10 cellular contexts compared by ENCODE assay signal in genomic region chr22:31284241-31284745, GRCh38. TPM values are rescaled to one million over a fixed set of nuclear protein-coding genes. Genes with fewer than 3 reads are reported as not detected.
DNase-seq lines count a peak whose midpoint lies in the region; ATAC-seq and TF ChIP-seq lines count a peak whose summit lies in the region.
"Had no signal": no experiment of that assay in that cellular context is flagged by ENCODE, and none has a peak within 500 bp of the region (broad histone marks: within the 10 kb centered on the region; RNA-seq: fewer than 3 reads in every experiment).

No MANE protein-coding gene starts in this region.

- H3K36me3 Mint-ChIP-seq in activated T-helper 1 cell treated with anti-CD3 and anti-CD28 coated beads, Interleukin-12 subunit alpha, Interleukin-12 subunit beta, Interleukin-2, Interleukin-4 antibody, amounts not matched to agents 30 ng/mL and 10 ng/mL and 1 ng/mL, durations not matched to agents 14 hours and 24 hours and 36 hours (ENCODE audit: low read depth) = peaks cover 45% of the 10 kb centered on the region

- H3K27ac Mint-ChIP-seq in activated T-helper 1 cell treated with anti-CD3 and anti-CD28 coated beads, Interleukin-12 subunit alpha, Interleukin-12 subunit beta, Interleukin-2, Interleukin-4 antibody, amounts not matched to agents 30 ng/mL and 10 ng/mL and 1 ng/mL, durations not matched to agents 14 hours and 24 hours and 36 hours = peak overlapping the region; percentile 55

- H3K4me1 ChIP-seq in left ventricle myocardium inferior (peaks cover 56% of the 10 kb centered on the region), mesodermal cell (ENCODE audit: control insufficient read depth, insufficient read depth, low read length, poor library complexity, severe bottlenecking) (peaks cover 6% of the 10 kb centered on the region), upper lobe of left lung (peaks cover 41 to 55% (median 43%) of the 10 kb centered on the region in 4 donors)

- no peak for TF ChIP-seq POLR2A in upper lobe of left lung (IDR thresholded peaks at IDR 0.05)

- H3K9me3 ChIP-seq in left ventricle myocardium inferior (replicated peaks) = no peaks in the 10 kb centered on the region
- H3K9me3 ChIP-seq in mesodermal cell (ENCODE audit: control insufficient read depth, low read length) = no peaks in the 10 kb centered on the region
- no peaks in the 10 kb centered on the region for H3K9me3 ChIP-seq in upper lobe of left lung

- WGBS in mesodermal cell (ENCODE audit: insufficient coverage in 2 of 2), 2 experiments = no CpG with 5 or more reads among the region's 2 CpGs
- 100% methylated on average over 2 of the region's 2 CpGs for WGBS in upper lobe of left lung, 2 donors

- no peak overlapping the region for H3K4me3 Mint-ChIP-seq in activated T-helper 1 cell treated with anti-CD3 and anti-CD28 coated beads, Interleukin-12 subunit alpha, Interleukin-12 subunit beta, Interleukin-2, Interleukin-4 antibody, amounts not matched to agents 30 ng/mL and 10 ng/mL and 1 ng/mL, durations not matched to agents 14 hours and 24 hours and 36 hours

- no peaks in the 10 kb centered on the region for H3K27me3 Mint-ChIP-seq in activated T-helper 1 cell treated with anti-CD3 and anti-CD28 coated beads, Interleukin-12 subunit alpha, Interleukin-12 subunit beta, Interleukin-2, Interleukin-4 antibody, amounts not matched to agents 30 ng/mL and 10 ng/mL and 1 ng/mL, durations not matched to agents 14 hours and 24 hours and 36 hours (ENCODE audit: insufficient read depth)

- TF ChIP-seq EP300 in upper lobe of left lung (IDR thresholded peaks at IDR 0.05) = no peak

- intact Hi-C loops in left ventricle myocardium inferior (cut with micrococcal nuclease) = no loop called here
- intact Hi-C loops in Right ventricle myocardium inferior (cut with DNase I) = no loop called here
- intact Hi-C loops in activated T-helper 1 cell treated with anti-CD3 and anti-CD28 coated beads, Interleukin-12 subunit alpha, Interleukin-12 subunit beta, Interleukin-2, Interleukin-4 antibody, amounts not matched to agents 30 ng/mL and 10 ng/mL and 1 ng/mL, durations not matched to agents 14 hours and 24 hours and 36 hours (cut with micrococcal nuclease) = no loop called here

- H3K4me3 ChIP-seq in left ventricle myocardium inferior (no peak overlapping the region), mesodermal cell (ENCODE audit: extremely low read depth, insufficient read depth, low read length, poor library complexity, severe bottlenecking) (no peak overlapping the region), upper lobe of left lung (no peak overlapping the region)

- H3K36me3 ChIP-seq in left ventricle myocardium inferior = peaks cover 94% of the 10 kb centered on the region
- peaks cover 54% of the 10 kb centered on the region for H3K36me3 ChIP-seq in mesodermal cell (ENCODE audit: control insufficient read depth, insufficient read depth, low read length)
- peaks cover 18 to 98% (median 73%) of the 10 kb centered on the region in 4 donors for H3K36me3 ChIP-seq in upper lobe of left lung

- H3K27me3 ChIP-seq in left ventricle myocardium inferior (ENCODE audit: low read depth) = no peaks in the 10 kb centered on the region
- H3K27me3 ChIP-seq in upper lobe of left lung = no peaks in the 10 kb centered on the region

- TF ChIP-seq CTCF in left ventricle myocardium inferior (IDR thresholded peaks at IDR 0.05; ENCODE audit: borderline replicate concordance) (no peak), upper lobe of left lung (IDR thresholded peaks at IDR 0.05) (no peak)

- peaks cover 79% of the 10 kb centered on the region for H3K4me1 Mint-ChIP-seq in activated T-helper 1 cell treated with anti-CD3 and anti-CD28 coated beads, Interleukin-12 subunit alpha, Interleukin-12 subunit beta, Interleukin-2, Interleukin-4 antibody, amounts not matched to agents 30 ng/mL and 10 ng/mL and 1 ng/mL, durations not matched to agents 14 hours and 24 hours and 36 hours (ENCODE audit: low read depth)

- ATAC-seq in Right ventricle myocardium inferior (no peak), upper lobe of left lung (ENCODE audit: low FRiP score in 2 of 2) (no peak), HG03565 (IDR thresholded peaks at IDR 0.05; ENCODE audit: unreplicated experiment) (no peak), HG03432 (IDR thresholded peaks at IDR 0.05; ENCODE audit: unreplicated experiment) (no peak)

- no peaks in the 10 kb centered on the region for H3K9me3 Mint-ChIP-seq in activated T-helper 1 cell treated with anti-CD3 and anti-CD28 coated beads, Interleukin-12 subunit alpha, Interleukin-12 subunit beta, Interleukin-2, Interleukin-4 antibody, amounts not matched to agents 30 ng/mL and 10 ng/mL and 1 ng/mL, durations not matched to agents 14 hours and 24 hours and 36 hours

- H3K27ac ChIP-seq in left ventricle myocardium inferior (replicated peaks) (peak overlapping the region; percentile 98), mesodermal cell (ENCODE audit: low read depth, low read length, severe bottlenecking) (peak overlapping the region; percentile 57), upper lobe of left lung (peak overlapping the region; percentile 62 to 98 (median 84))

- no peak for DNase-seq in left ventricle myocardium inferior
- DNase-seq in Right ventricle myocardium inferior (ENCODE audit: missing footprints) = no peak
- DNase-seq in activated T-helper 1 cell treated with anti-CD3 and anti-CD28 coated beads, Interleukin-12 subunit alpha, Interleukin-12 subunit beta, Interleukin-2, Interleukin-4 antibody, amounts not matched to agents 30 ng/mL and 10 ng/mL and 1 ng/mL, durations not matched to agents 14 hours and 24 hours and 36 hours (ENCODE audit: low spot score) = no peak
- no peak for DNase-seq in upper lobe of left lung
- DNase-seq in ecto neural progenitor cell (ENCODE audit: low spot score) = no peak
- DNase-seq: DMS53, foreskin fibroblast had no signal

RNA-seq across cellular contexts. Expression of gene PIK3IP1, which starts 8.0 kb away (rescaled TPM):
- 11.1 TPM for total RNA-seq in left ventricle myocardium inferior
- total RNA-seq in Right ventricle myocardium inferior = 13.7 TPM
- total RNA-seq in activated T-helper 1 cell treated with anti-CD3 and anti-CD28 coated beads, Interleukin-12 subunit alpha, Interleukin-12 subunit beta, Interleukin-2, Interleukin-4 antibody, amounts not matched to agents 30 ng/mL and 10 ng/mL and 1 ng/mL, durations not matched to agents 14 hours and 24 hours and 36 hours = 11.1 and 12.3 TPM in 2 replicates
- 15.9 TPM for polyA plus RNA-seq in mesodermal cell (2013, experiment 1 of 2)
- 13.4 TPM for polyA plus RNA-seq in mesodermal cell (2013, experiment 2 of 2)
- total RNA-seq in upper lobe of left lung = 10 to 100 TPM; 38.9 to 97.1 (median 65.8) TPM
